ENCODE assay signal across 1 cellular context in the genomic region with DNA sequence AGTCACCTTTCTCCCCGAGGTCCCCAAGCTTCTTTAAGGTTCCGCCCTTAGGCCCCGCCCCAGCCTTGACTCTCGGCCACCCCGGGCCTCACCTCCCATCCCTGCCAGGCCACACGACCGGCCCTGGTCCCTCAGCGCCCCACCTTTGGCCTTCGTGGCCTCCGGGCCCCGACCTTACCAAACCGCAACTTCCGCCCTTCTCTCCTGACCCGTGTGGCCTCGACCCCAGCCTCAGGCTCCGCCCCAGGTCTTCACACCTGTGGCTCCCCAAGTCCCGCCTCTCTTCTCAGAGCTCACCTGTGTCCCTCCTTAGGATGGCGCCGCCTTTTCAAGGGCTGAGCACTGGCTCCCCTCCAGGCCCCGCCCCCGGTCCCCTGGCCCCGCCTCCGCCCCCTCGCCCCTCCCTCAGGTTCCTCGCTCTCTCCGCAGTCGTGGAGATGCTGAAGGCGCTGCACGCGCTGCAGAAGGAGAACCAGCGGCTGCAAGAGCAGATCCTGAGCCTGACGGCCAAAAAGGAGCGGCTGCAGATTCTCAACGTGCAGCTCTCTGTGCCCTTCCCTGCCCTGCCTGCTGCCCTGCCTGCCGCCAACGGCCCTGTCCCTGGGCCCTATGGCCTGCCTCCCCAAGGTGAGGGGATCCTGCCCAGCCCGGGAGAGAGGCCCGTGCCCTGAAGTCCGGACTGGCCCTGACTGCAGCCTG.
TF ChIP-seq lines count a peak whose summit lies in the region.

No MANE protein-coding gene starts in this region.

TF ChIP-seq in K562, 482 proteins besides CTCF, POLR2A, EP300 and RAD21 (continued from another document):
- TF ChIP-seq, protein P1, sequence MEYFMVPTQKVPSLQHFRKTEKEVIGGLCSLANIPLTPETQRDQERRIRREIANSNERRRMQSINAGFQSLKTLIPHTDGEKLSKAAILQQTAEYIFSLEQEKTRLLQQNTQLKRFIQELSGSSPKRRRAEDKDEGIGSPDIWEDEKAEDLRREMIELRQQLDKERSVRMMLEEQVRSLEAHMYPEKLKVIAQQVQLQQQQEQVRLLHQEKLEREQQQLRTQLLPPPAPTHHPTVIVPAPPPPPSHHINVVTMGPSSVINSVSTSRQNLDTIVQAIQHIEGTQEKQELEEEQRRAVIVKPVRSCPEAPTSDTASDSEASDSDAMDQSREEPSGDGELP (CRISPR knock-in tag; IDR thresholded peaks at IDR 0.05; ENCODE audit: borderline replicate concordance) = peak; percentile 16; the same call in 1 of the 2 replicates
- TF ChIP-seq E2F3 (CRISPR knock-in tag; IDR thresholded peaks at IDR 0.05) (no peak), GATA2 (CRISPR knock-in tag; IDR thresholded peaks at IDR 0.05) (no peak), AFF1 (IDR thresholded peaks at IDR 0.05; ENCODE audit: low read depth in 1 of 2, partially characterized antibody in 2 of 2) (no peak), RBFOX2 (IDR thresholded peaks at IDR 0.05; ENCODE audit: low read depth, low read length) (peak; percentile 17; the same call in 1 of the 2 replicates), FOXA3 (CRISPR knock-in tag; conservative IDR thresholded peaks at IDR 0.05 in 1 of 2, IDR thresholded peaks at IDR 0.05 in 1 of 2) (no peak), CUX1 (CRISPR knock-in tag; IDR thresholded peaks at IDR 0.05) (no peak), HES1 (IDR thresholded peaks at IDR 0.05; ENCODE audit: low read depth) (0 out of 2 replicates have a peak, but pooled peaks have one; percentile 28), MEF2A (IDR thresholded peaks at IDR 0.05; ENCODE audit: control insufficient read depth, low read depth, low read length) (no peak), ZEB2 (IDR thresholded peaks at IDR 0.05) (peak; percentile 67; the same call in 1 of the 2 replicates), KDM1A (IDR thresholded peaks at IDR 0.05) (0 out of 4 replicates have a peak, but pooled peaks of 1 of the 2 experiments have one; percentile 9), NFIC (IDR thresholded peaks at IDR 0.05) (peak; percentile 62), SRF (CRISPR knock-in tag; IDR thresholded peaks at IDR 0.05) (no peak), TCF7 (IDR thresholded peaks at IDR 0.05; ENCODE audit: borderline replicate concordance) (no peak), ARID2 (IDR thresholded peaks at IDR 0.05) (no peak), COPS2 (conservative IDR thresholded peaks at IDR 0.05) (no peak), L3MBTL2 (IDR thresholded peaks at IDR 0.05) (0 out of 2 replicates have a peak, but pooled peaks have one; percentile 25), HNRNPUL1 (IDR thresholded peaks at IDR 0.05; ENCODE audit: low read length) (no peak), SAFB2 (IDR thresholded peaks at IDR 0.05; ENCODE audit: borderline replicate concordance, low read depth, low read length, severe bottlenecking) (no peak), FOXP1 (CRISPR knock-in tag; IDR thresholded peaks at IDR 0.05) (no peak), ZNF586 (CRISPR knock-in tag; conservative IDR thresholded peaks at IDR 0.05) (no peak)
